ENCODE assay signal across 22 cellular contexts in genomic region chr1:57089855-57090254, GRCh38.
"Had no signal": no experiment of that assay in that cellular context is flagged by ENCODE, and none has a peak within 500 bp of the region (broad histone marks: within the 10 kb centered on the region; RNA-seq: fewer than 3 reads in every experiment).

No MANE protein-coding gene starts in this region.

- H3K27me3 ChIP-seq: esophagus muscularis mucosa, gastroesophageal sphincter, hepatocyte, ovary, right lobe of liver, spleen, testis, tibial nerve had no signal

- ATAC-seq: gastroesophageal sphincter; left colon; mucosa of descending colon; naive thymus-derived CD8-positive, alpha-beta T cell; right lobe of liver; stimulated activated naive B cell treated with anti-CD40 and anti-IgM and Interleukin-4, amounts not matched to agents 10 μg/mL and 1 μg/mL and 100 μg/mL, for 72 hours; stimulated activated naive CD8-positive, alpha-beta T cell treated with anti-CD3 and anti-CD28 coated beads, Interleukin-15, amount 100 ng/mL, for 72 hours had no signal

- DNase-seq: effector memory CD4-positive, alpha-beta T cell; foreskin fibroblast; glutamatergic neuron; kidney; left colon; mammary epithelial cell; mucosa of descending colon; naive thymus-derived CD8-positive, alpha-beta T cell; nucleus accumbens; ovary; right lobe of liver; spleen; stimulated activated CD4-positive, alpha-beta T cell treated with anti-CD3 and anti-CD28 coated beads, Interleukin-2, amount 100 ng/mL, for 24 hours; stimulated activated CD4-positive, alpha-beta T cell treated with anti-CD3 and anti-CD28 coated beads, Interleukin-4, amount 100 ng/mL, for 4 hours; stimulated activated naive B cell treated with anti-CD40 and anti-IgM and Interleukin-4, amounts not matched to agents 10 μg/mL and 1 μg/mL and 100 μg/mL, for 72 hours; stimulated activated naive CD8-positive, alpha-beta T cell treated with anti-CD3 and anti-CD28 coated beads, Interleukin-15, amount 100 ng/mL, for 72 hours; testis had no signal

- H3K9me3 ChIP-seq: esophagus muscularis mucosa, gastroesophageal sphincter, mucosa of descending colon, ovary, right lobe of liver, spleen, testis, tibial nerve had no signal

- H3K4me3 ChIP-seq: esophagus muscularis mucosa, gastroesophageal sphincter, hepatocyte, mucosa of descending colon, ovary, right lobe of liver, spleen, testis, tibial nerve had no signal

- H3K79me2 ChIP-seq: hepatocyte had no signal

- H3K4me2 ChIP-seq: hepatocyte had no signal

- H3K36me3 ChIP-seq: esophagus muscularis mucosa, gastroesophageal sphincter, ovary, right lobe of liver, spleen, tibial nerve had no signal

- H3K4me1 ChIP-seq: gastroesophageal sphincter, right lobe of liver, spleen had no signal

- H3K27ac ChIP-seq: epithelial cell of prostate, esophagus muscularis mucosa, gastroesophageal sphincter, hepatocyte, ovary, right lobe of liver, spleen, testis, tibial nerve had no signal

- H2AFZ ChIP-seq: hepatocyte had no signal
